23 cellular contexts compared by ENCODE assay signal in the genomic region with DNA sequence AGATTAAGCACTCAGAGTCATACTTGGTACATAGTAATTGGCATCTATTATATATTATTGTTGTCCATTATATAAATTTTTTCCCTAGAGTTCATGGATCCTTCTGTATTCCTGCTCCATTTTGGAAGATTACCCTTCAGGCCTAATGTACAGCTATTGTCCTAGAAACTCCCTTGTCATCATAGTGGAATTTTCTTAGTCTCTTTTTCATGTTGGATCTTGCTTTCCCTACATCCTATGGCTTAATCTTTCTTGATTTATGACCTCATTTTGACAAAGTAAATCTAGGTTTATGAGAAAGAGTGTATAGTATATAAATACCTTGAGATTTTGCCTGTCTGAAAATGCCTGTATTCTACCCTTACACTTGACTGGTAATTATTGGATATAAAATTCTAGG. TPM values are rescaled to one million over a fixed set of nuclear protein-coding genes. Genes with fewer than 3 reads are reported as not detected.
DNase-seq lines count a peak whose midpoint lies in the region; ATAC-seq, FAIRE-seq and TF ChIP-seq lines count a peak whose summit lies in the region.
"Had no signal": no experiment of that assay in that cellular context is flagged by ENCODE, and none has a peak within 500 bp of the region (broad histone marks: within the 10 kb centered on the region; RNA-seq: fewer than 3 reads in every experiment).

No MANE protein-coding gene starts in this region.

- DNase-seq in RWPE2 (ENCODE audit: low spot score) (no peak), epithelial cell of prostate (ENCODE audit: low read depth, low spot score) (no peak), pancreas (no peak), NCI-H1105 (lab: John Stamatoyannopoulos, UW) (no peak), NCI-H1930 (lab: John Stamatoyannopoulos, UW) (no peak), GM19238 (ENCODE audit: insufficient read length, low spot score) (no peak)
- no peak for DNase-seq in activated CD4-positive, alpha-beta T cell treated with anti-CD3 and anti-CD28 coated beads for 48 hours
- DNase-seq: C1 segment of cervical spinal cord; Calu3; CD4-positive, alpha-beta memory T cell; COR-L47; DMS53; DMS79 treated with DMSO at 0.1 percent for 48 hours; GF-D8; H9 had no signal

- peak; percentile 68 for FAIRE-seq in colon (lab: Jason Lieb, UNC)
- FAIRE-seq in pancreas (lab: Jason Lieb, UNC) = peak; percentile 37
- FAIRE-seq: GM12891, GM18507, GM19239 had no signal

- ATAC-seq in RWPE2 (ENCODE audit: low read depth) (peak; percentile 63), pancreas (no peak)
- ATAC-seq: GM23338, HCT116 had no signal

- H3K27ac ChIP-seq in RWPE2 (ENCODE audit: poor library complexity, severe bottlenecking) = no peak overlapping the region
- H3K27ac ChIP-seq in epithelial cell of prostate = peak overlapping the region; percentile 65
- H3K27ac ChIP-seq in pancreas = no peak overlapping the region

- H3K4me3 ChIP-seq in RWPE2 (ENCODE audit: severe bottlenecking) (no peak overlapping the region), pancreas (no peak overlapping the region)
- H3K4me3 ChIP-seq: GM23338 had no signal

- H3K4me1 ChIP-seq in RWPE2 (ENCODE audit: insufficient read depth, poor library complexity, severe bottlenecking) = no peaks in the 10 kb centered on the region
- H3K4me1 ChIP-seq in pancreas = no peaks in the 10 kb centered on the region

- H3K36me3 ChIP-seq in RWPE2 (ENCODE audit: low read depth) (no peaks in the 10 kb centered on the region), pancreas (no peaks in the 10 kb centered on the region)

- intact Hi-C loops in pancreas (cut with DNase I) = no loop called here

- no peak for TF ChIP-seq CTCF in RWPE2 (IDR thresholded peaks at IDR 0.05; ENCODE audit: poor library complexity, severe bottlenecking)
- TF ChIP-seq CTCF in pancreas (IDR thresholded peaks at IDR 0.05) = no peak

- H3K27me3 ChIP-seq in RWPE2 (ENCODE audit: insufficient read depth, poor library complexity, severe bottlenecking) = no peaks in the 10 kb centered on the region
- no peaks in the 10 kb centered on the region for H3K27me3 ChIP-seq in pancreas

- H3K9me3 ChIP-seq in RWPE2 (ENCODE audit: severe bottlenecking) (no peaks in the 10 kb centered on the region), pancreas (no peaks in the 10 kb centered on the region)

RNA-seq across cellular contexts. Expression of a gene that starts 22.1 kb away (rescaled TPM):
- total RNA-seq in pancreas = 1 to 10 TPM; 3.2 to 9.4 (median 6.4) TPM
- 10 to 100 TPM; 11.9 to 13.5 TPM for polyA plus RNA-seq in pancreas
- total RNA-seq: A172, G401 had no signal

RNA-seq across cellular contexts. Expression of a gene that starts 43.0 kb away (rescaled TPM):
- 10 to 100 TPM in 2 of 6 donors, 1 to 10 TPM in 4; 5.2 to 14.2 (median 9.7) TPM for total RNA-seq in pancreas
- polyA plus RNA-seq in pancreas = 10 to 100 TPM in 1 of 2 donors, 1 to 10 TPM in 1; 9.0 to 16.8 TPM
